8 cellular contexts compared by ENCODE assay signal in the genomic region with DNA sequence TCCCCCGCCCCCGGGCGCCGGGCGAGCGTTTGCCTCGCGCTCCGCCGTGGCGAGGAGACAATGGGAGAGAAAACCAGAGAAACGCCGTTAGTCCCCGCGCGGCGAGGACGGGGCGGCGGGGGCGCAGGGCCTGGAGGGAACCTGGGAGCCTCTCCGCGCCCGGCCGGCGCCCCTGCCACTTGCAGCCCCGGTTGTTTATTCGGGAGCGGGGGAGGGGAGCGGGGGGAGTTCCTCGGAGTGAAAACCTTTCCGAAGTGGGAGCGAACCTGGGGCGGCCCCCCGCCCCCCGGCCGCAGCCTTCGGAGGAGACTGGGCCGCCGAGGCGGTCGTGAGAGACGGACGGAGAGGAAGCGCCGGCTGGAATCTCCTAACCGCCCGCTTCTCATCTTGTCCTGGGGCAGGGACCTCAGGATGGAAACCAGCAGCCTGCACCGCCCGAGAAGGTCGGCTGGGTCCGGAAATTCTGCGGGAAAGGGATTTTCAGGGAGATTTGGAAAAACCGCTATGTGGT. TPM values are rescaled to one million over a fixed set of nuclear protein-coding genes. Genes with fewer than 3 reads are reported as not detected.
DNase-seq lines count a peak whose midpoint lies in the region; ATAC-seq and TF ChIP-seq lines count a peak whose summit lies in the region.

No MANE protein-coding gene starts in this region.

- H3K9me3 ChIP-seq in prostate gland: no peaks in the 10 kb centered on the region

- no peak for TF ChIP-seq POLR2A in prostate gland (IDR thresholded peaks at IDR 0.05)

- H3K4me3 Mint-ChIP-seq in CD14-positive monocyte (peak overlapping the region; percentile 99), IgD-negative memory B cell (peak overlapping the region; percentile 96 to 98 (median 96))

- H3K36me3 ChIP-seq in prostate gland: peaks cover 0 to 1% of the 10 kb centered on the region in 2 donors

- WGBS in prostate gland: 1% methylated on average over 51 of the region's 54 CpGs

- DNase-seq in CD14-positive monocyte (ENCODE audit: low spot score) (no peak), foreskin fibroblast (peak in 1 of 2 donors; percentile 59), prostate gland (ENCODE audit: low spot score) (no peak), amniotic stem cell (lab: John Stamatoyannopoulos, UW) (no peak), mesenteric fat pad (ENCODE audit: low spot score) (no peak)
- peak; percentile 54 for DNase-seq in activated T-cell treated with anti-CD3 and anti-CD28 coated beads, Interleukin-2, amount 50 U/mL, for 1 hour

- peaks cover 74% of the 10 kb centered on the region for H3K4me1 Mint-ChIP-seq in CD14-positive monocyte
- peaks cover 46 to 59% (median 48%) of the 10 kb centered on the region in 3 donors for H3K4me1 Mint-ChIP-seq in IgD-negative memory B cell

- H3K27me3 Mint-ChIP-seq in CD14-positive monocyte (ENCODE audit: low read depth in 3 of 3): peaks cover 15 to 27% (median 16%) of the 10 kb centered on the region in 3 donors
- no peaks in the 10 kb centered on the region for H3K27me3 Mint-ChIP-seq in IgD-negative memory B cell

- peak overlapping the region; percentile 75 to 91 for H3K4me3 ChIP-seq in foreskin fibroblast (ENCODE audit: low read depth in 1 of 2, low read length in 2 of 2)
- H3K4me3 ChIP-seq in prostate gland: peak overlapping the region; percentile 66 to 78

- H3K27me3 ChIP-seq in prostate gland (replicated peaks; ENCODE audit: insufficient read depth): no peaks in the 10 kb centered on the region

- TF ChIP-seq CTCF in CD14-positive monocyte (IDR thresholded peaks at IDR 0.05) (no peak), foreskin fibroblast (IDR thresholded peaks at IDR 0.05; ENCODE audit: low read depth, low read length) (no peak), prostate gland (IDR thresholded peaks at IDR 0.05) (no peak)

- H3K36me3 Mint-ChIP-seq in CD14-positive monocyte (peaks cover 45 to 62% of the 10 kb centered on the region in 2 donors), IgD-negative memory B cell (no peaks in the 10 kb centered on the region)

- no peaks in the 10 kb centered on the region for H3K4me1 ChIP-seq in prostate gland (replicated peaks)

- no peak for ATAC-seq in HG03520 (IDR thresholded peaks at IDR 0.05; ENCODE audit: unreplicated experiment)

- peaks cover 0 to 2% (median 0%) of the 10 kb centered on the region in 7 donors for H3K9me3 Mint-ChIP-seq in CD14-positive monocyte
- H3K9me3 Mint-ChIP-seq in IgD-negative memory B cell: no peaks in the 10 kb centered on the region

- intact Hi-C loops in CD14-positive monocyte (cut with micrococcal nuclease): loop anchor here in 1 of 2 donors (1.0 to 2.0 kb wide), 2 partner anchors 9 to 14 kb away; no protein-coding TSS in a partner anchor
- intact Hi-C loops in prostate gland (cut with DNase I): no loop called here

- peak overlapping the region; percentile 84 to 87 for H3K27ac ChIP-seq in prostate gland

- H3K27ac Mint-ChIP-seq in CD14-positive monocyte (peak overlapping the region; percentile 87 to 97 (median 91)), IgD-negative memory B cell (peak overlapping the region; percentile 95 to 98 (median 98))

RNA-seq across cellular contexts. Expression of a gene that starts 0.8 kb away (rescaled TPM):
- polyA plus RNA-seq in CD14-positive monocyte (100 to 1,000 TPM in 1 of 2 donors, 10 to 100 TPM in 1; 87.2 to 110 TPM), IgD-negative memory B cell (102 TPM)
- total RNA-seq in prostate gland (10 to 100 TPM; 33.1 to 75.0 TPM), mesenteric fat pad (33.1 TPM)
